Comparison of ENCODE assay signal across 13 cellular contexts in the genomic region with DNA sequence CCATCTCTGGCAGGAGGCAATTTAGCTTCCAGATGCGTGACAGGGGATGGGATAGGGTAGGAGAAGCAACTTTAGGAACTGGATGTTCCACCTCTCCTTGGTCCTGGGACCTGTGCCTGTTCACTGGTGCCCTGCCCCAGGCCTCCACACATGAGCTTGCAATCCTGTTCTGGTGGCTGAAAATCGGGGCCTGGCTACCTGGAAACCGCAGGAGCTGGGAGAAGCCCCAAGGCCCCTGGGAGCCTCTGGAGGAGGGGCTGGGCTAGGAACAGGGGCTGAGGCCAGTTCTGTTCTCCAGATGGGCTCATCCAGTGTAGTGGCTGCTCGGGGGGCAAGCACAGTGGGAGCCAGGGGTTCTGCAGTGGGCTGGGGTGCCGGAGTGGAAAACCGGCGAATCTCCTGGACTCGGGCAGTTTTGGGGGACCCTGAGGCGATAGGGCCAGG. TPM values are rescaled to one million over a fixed set of nuclear protein-coding genes. Genes with fewer than 3 reads are reported as not detected.
DNase-seq lines count a peak whose midpoint lies in the region; ATAC-seq, FAIRE-seq and TF ChIP-seq lines count a peak whose summit lies in the region.
"Had no signal": no experiment of that assay in that cellular context is flagged by ENCODE, and none has a peak within 500 bp of the region (broad histone marks: within the 10 kb centered on the region; RNA-seq: fewer than 3 reads in every experiment).

No MANE protein-coding gene starts in this region.

- TF ChIP-seq CTCF in heart right ventricle (IDR thresholded peaks at IDR 0.05): no peak
- no peak for TF ChIP-seq CTCF in nephron (IDR thresholded peaks at IDR 0.05; ENCODE audit: unreplicated experiment in 3 of 3)

- H3K27ac ChIP-seq in BLaER1: no peak overlapping the region
- peak overlapping the region; percentile 73 to 97 (median 88) for H3K27ac ChIP-seq in heart right ventricle

- peak in 3 of 8 donors; percentile 2 to 36 (median 9) for ATAC-seq in heart right ventricle
- ATAC-seq: activated CD8-positive, alpha-beta memory T cell treated with anti-CD3 and anti-CD28 coated beads, Interleukin-2, amount 10 ng/mL, durations not matched to agents 7 days and 5 days had no signal

- H3K4me3 Mint-ChIP-seq in nephron: peak overlapping the region; percentile 63 to 86 (median 78)

- no peak for FAIRE-seq in RCC 7860 (lab: Jason Lieb, UNC)
- FAIRE-seq: TTC549 had no signal

- H3K4me2 ChIP-seq in BLaER1: peak overlapping the region; percentile 91

- 66 to 81% methylated on average over 9 of the region's 9 CpGs for WGBS in heart right ventricle, 2 donors

- H3K4me3 ChIP-seq in BLaER1 (no peak overlapping the region), heart right ventricle (peak overlapping the region in 5 of 10 donors; percentile 66 to 87 (median 69))

- no peaks in the 10 kb centered on the region for H3K36me3 ChIP-seq in BLaER1
- H3K36me3 ChIP-seq in heart right ventricle: no peaks in the 10 kb centered on the region

- intact Hi-C loops in heart right ventricle (cut with DNase I): loop anchor here in 2 of 10 donors (5.0 kb wide), 1 partner anchor 86 kb away; no protein-coding TSS in a partner anchor

- H3K4me1 ChIP-seq in BLaER1: peaks cover 60% of the 10 kb centered on the region
- H3K4me1 ChIP-seq in heart right ventricle: peaks cover 5 to 56% (median 31%) of the 10 kb centered on the region in 9 donors

- no peaks in the 10 kb centered on the region for H3K9me3 Mint-ChIP-seq in nephron

- H3K9ac ChIP-seq in BLaER1: no peak overlapping the region

- H3K36me3 Mint-ChIP-seq in nephron (ENCODE audit: low read depth): no peaks in the 10 kb centered on the region
- H3K36me3 Mint-ChIP-seq: activated CD8-positive, alpha-beta memory T cell treated with anti-CD3 and anti-CD28 coated beads, Interleukin-2, amount 10 ng/mL, durations not matched to agents 7 days and 5 days had no signal

- H4K20me1 ChIP-seq in BLaER1: no peaks in the 10 kb centered on the region

- peak overlapping the region in 2 of 3 experiments; percentile 16 to 93 for H3K27ac Mint-ChIP-seq in nephron
- H3K27ac Mint-ChIP-seq: activated CD8-positive, alpha-beta memory T cell treated with anti-CD3 and anti-CD28 coated beads, Interleukin-2, amount 10 ng/mL, durations not matched to agents 7 days and 5 days had no signal

- peak; percentile 1 for DNase-seq in HuH-7.5 (ENCODE audit: low spot score)
- no peak for DNase-seq in heart right ventricle
- DNase-seq in RCC 7860 (ENCODE audit: low spot score): no peak
- DNase-seq in iPS-NIHi7 (ENCODE audit: extremely low spot score): no peak
- no peak for DNase-seq in globus pallidus (ENCODE audit: low spot score)
- DNase-seq in Kasumi-1 (lab: John Stamatoyannopoulos, UW): no peak
- DNase-seq: activated CD8-positive, alpha-beta memory T cell treated with anti-CD3 and anti-CD28 coated beads, Interleukin-2, amount 10 ng/mL, durations not matched to agents 7 days and 5 days; cortex of kidney; SHP77 treated with DMSO at 0.1 percent for 48 hours; stimulated activated CD4-positive, alpha-beta T cell treated with anti-CD3 and anti-CD28 coated beads, Interleukin-15, amount 100 ng/mL, for 24 hours had no signal

- H3K27me3 ChIP-seq in BLaER1 (no peaks in the 10 kb centered on the region; the same call in 1 of the 2 replicates), heart right ventricle (no peaks in the 10 kb centered on the region)

- H3K4me1 Mint-ChIP-seq in nephron: peaks cover 47% of the 10 kb centered on the region

- H3K9me3 ChIP-seq in BLaER1 (no peaks in the 10 kb centered on the region), heart right ventricle (no peaks in the 10 kb centered on the region)

- no peaks in the 10 kb centered on the region for H3K27me3 Mint-ChIP-seq in nephron (ENCODE audit: low read depth)
- H3K27me3 Mint-ChIP-seq: activated CD8-positive, alpha-beta memory T cell treated with anti-CD3 and anti-CD28 coated beads, Interleukin-2, amount 10 ng/mL, durations not matched to agents 7 days and 5 days had no signal

RNA-seq across cellular contexts. Expression of a gene that starts 5.3 kb away (rescaled TPM):
- 1 to 10 TPM in 5 of 10 donors, under 1 TPM in 5; 0.41 to 3.4 (median 0.98) TPM for total RNA-seq in heart right ventricle
- polyA plus RNA-seq in heart right ventricle: under 1 TPM; 0.51 to 0.54 TPM
- total RNA-seq: activated CD8-positive, alpha-beta memory T cell treated with anti-CD3 and anti-CD28 coated beads, Interleukin-2, amount 10 ng/mL, durations not matched to agents 7 days and 5 days had no signal

RNA-seq across cellular contexts. Expression of a gene that starts 9.2 kb away (rescaled TPM):
- 100 to 1,000 TPM; 120 to 833 (median 469) TPM for total RNA-seq in heart right ventricle
- polyA plus RNA-seq in heart right ventricle: 100 to 1,000 TPM in 1 of 2 donors, 10 to 100 TPM in 1; 61.6 to 147 TPM

RNA-seq across cellular contexts. Expression of a gene that starts 51.3 kb away (rescaled TPM):
- 1 to 10 TPM; 2.4 to 4.2 (median 3.4) TPM for total RNA-seq in heart right ventricle
- 10 to 100 TPM in 1 of 2 donors, 1 to 10 TPM in 1; 1.8 to 15.1 TPM for polyA plus RNA-seq in heart right ventricle

RNA-seq across cellular contexts. Expression of a gene that starts 55.5 kb away (rescaled TPM):
- 10 to 100 TPM; 14.5 to 34.5 (median 19.4) TPM for total RNA-seq in heart right ventricle
- 10 to 100 TPM in 1 of 2 donors, 1 to 10 TPM in 1; 7.9 to 16.3 TPM for polyA plus RNA-seq in heart right ventricle
